11 cellular contexts compared by ENCODE assay signal in genomic region chr1:149606056-149606714, GRCh38. TPM values are rescaled to one million over a fixed set of nuclear protein-coding genes. Genes with fewer than 3 reads are reported as not detected.
DNase-seq lines count a peak whose midpoint lies in the region; ATAC-seq and TF ChIP-seq lines count a peak whose summit lies in the region.
"Not testable (repeated sequence)": the region's sequence is repeated elsewhere in the genome, so short reads cannot be mapped to it uniquely, and the experiment has no call there.
"Had no signal": no experiment of that assay in that cellular context is flagged by ENCODE, and none has a peak within 500 bp of the region (broad histone marks: within the 10 kb centered on the region; RNA-seq: fewer than 3 reads in every experiment).

No MANE protein-coding gene starts in this region.

- H3K4me2 ChIP-seq in hepatocyte, result peak overlapping the region; percentile 80

- DNase-seq in CD4-positive, alpha-beta memory T cell, result peak; percentile 35 to 52 (median 43)
- peak; percentile 7 for DNase-seq in activated T-helper 1 cell treated with anti-CD3 and anti-CD28 coated beads, Interleukin-12 subunit alpha, Interleukin-12 subunit beta, Interleukin-2, Interleukin-4 antibody, amounts not matched to agents 30 ng/mL and 10 ng/mL and 1 ng/mL, durations not matched to agents 14 hours and 24 hours and 36 hours (ENCODE audit: low spot score)
- peak in 1 of 2 donors; percentile 10 for DNase-seq in central memory CD8-positive, alpha-beta T cell (ENCODE audit: low spot score in 2 of 2)
- peak; percentile 2 for DNase-seq in hepatocyte (ENCODE audit: low spot score)
- DNase-seq in nephron progenitor cell, result not testable (repeated sequence)
- peak; percentile 9 for DNase-seq in stimulated activated naive CD8-positive, alpha-beta T cell treated with anti-CD3 and anti-CD28 coated beads, Interleukin-15, Interleukin-2, amounts not matched to agents 100 U/mL and 50 U/mL, for 24 hours

- peak overlapping the region; percentile 93 to 98 (median 96) for H3K27ac Mint-ChIP-seq in CD4-positive, alpha-beta memory T cell
- H3K27ac Mint-ChIP-seq in T-helper 1 cell treated with Interleukin-12 subunit alpha and Interleukin-12 subunit beta and Interleukin-4 antibody, amounts not matched to agents 30 μg/mL and 1 μg/mL, for 36 hours, result peak overlapping the region; percentile 91
- H3K27ac Mint-ChIP-seq in activated T-helper 1 cell treated with anti-CD3 and anti-CD28 coated beads, Interleukin-12 subunit alpha, Interleukin-12 subunit beta, Interleukin-2, Interleukin-4 antibody, amounts not matched to agents 30 ng/mL and 10 ng/mL and 1 ng/mL, durations not matched to agents 14 hours and 24 hours and 36 hours, result peak overlapping the region; percentile 86
- peak overlapping the region; percentile 81 for H3K27ac Mint-ChIP-seq in central memory CD8-positive, alpha-beta T cell (ENCODE audit: low read depth)
- H3K27ac Mint-ChIP-seq in nephron progenitor cell, result not testable (repeated sequence)

- peak overlapping the region; percentile 88 to 95 (median 90) for H3K4me3 Mint-ChIP-seq in CD4-positive, alpha-beta memory T cell
- H3K4me3 Mint-ChIP-seq in T-helper 1 cell treated with Interleukin-12 subunit alpha and Interleukin-12 subunit beta and Interleukin-4 antibody, amounts not matched to agents 30 μg/mL and 1 μg/mL, for 36 hours, result peak overlapping the region; percentile 87
- peak overlapping the region; percentile 85 for H3K4me3 Mint-ChIP-seq in activated T-helper 1 cell treated with anti-CD3 and anti-CD28 coated beads, Interleukin-12 subunit alpha, Interleukin-12 subunit beta, Interleukin-2, Interleukin-4 antibody, amounts not matched to agents 30 ng/mL and 10 ng/mL and 1 ng/mL, durations not matched to agents 14 hours and 24 hours and 36 hours
- peak overlapping the region; percentile 85 for H3K4me3 Mint-ChIP-seq in central memory CD8-positive, alpha-beta T cell
- peak overlapping the region; percentile 75 for H3K4me3 Mint-ChIP-seq in nephron progenitor cell

- H3K4me1 ChIP-seq in CD4-positive, alpha-beta memory T cell (ENCODE audit: insufficient read depth, low read length); HUES6 (ENCODE audit: control insufficient read depth, insufficient read depth, low read length); hepatocyte (ENCODE audit: insufficient read depth): not testable (repeated sequence)

- H2AFZ ChIP-seq in hepatocyte, result peak overlapping the region; percentile 78

- peak overlapping the region in 1 of 2 donors; percentile 54 for H3K4me3 ChIP-seq in CD4-positive, alpha-beta memory T cell (ENCODE audit: low read length in 2 of 2)
- H3K4me3 ChIP-seq in HUES6 (ENCODE audit: low read depth, low read length) (peak overlapping the region; percentile 44), hepatocyte (peak overlapping the region; percentile 23)

- intact Hi-C loops in CD4-positive, alpha-beta memory T cell (cut with micrococcal nuclease); activated T-helper 1 cell treated with anti-CD3 and anti-CD28 coated beads, Interleukin-12 subunit alpha, Interleukin-12 subunit beta, Interleukin-2, Interleukin-4 antibody, amounts not matched to agents 30 ng/mL and 10 ng/mL and 1 ng/mL, durations not matched to agents 14 hours and 24 hours and 36 hours (cut with micrococcal nuclease): not testable (repeated sequence)

- 18% methylated on average over 13 of the region's 14 CpGs for WGBS in hepatocyte (ENCODE audit: low lambda C conversion rate, missing lambda C conversion rate)

- not testable (repeated sequence) for H3K36me3 ChIP-seq in CD4-positive, alpha-beta memory T cell (ENCODE audit: insufficient read depth, low read length); HUES6 (ENCODE audit: control insufficient read depth, insufficient read depth, low read length); hepatocyte (replicated peaks; ENCODE audit: insufficient read depth, low read depth)

- H3K9ac ChIP-seq in HUES6 (ENCODE audit: low read length), result not testable (repeated sequence)

- peak overlapping the region; percentile 61 for H3K27ac ChIP-seq in CD4-positive, alpha-beta memory T cell (ENCODE audit: low read depth, low read length)
- H3K27ac ChIP-seq in HUES6 (ENCODE audit: low read depth, low read length), result not testable (repeated sequence)
- H3K27ac ChIP-seq in hepatocyte, result peak overlapping the region; percentile 80

- H3K36me3 Mint-ChIP-seq in CD4-positive, alpha-beta memory T cell; T-helper 1 cell treated with Interleukin-12 subunit alpha and Interleukin-12 subunit beta and Interleukin-4 antibody, amounts not matched to agents 30 μg/mL and 1 μg/mL, for 36 hours (ENCODE audit: low read depth); activated T-helper 1 cell treated with anti-CD3 and anti-CD28 coated beads, Interleukin-12 subunit alpha, Interleukin-12 subunit beta, Interleukin-2, Interleukin-4 antibody, amounts not matched to agents 30 ng/mL and 10 ng/mL and 1 ng/mL, durations not matched to agents 14 hours and 24 hours and 36 hours (ENCODE audit: low read depth); central memory CD8-positive, alpha-beta T cell (ENCODE audit: insufficient read depth); nephron progenitor cell (ENCODE audit: low read depth): not testable (repeated sequence)

- not testable (repeated sequence) for H3K27me3 Mint-ChIP-seq in CD4-positive, alpha-beta memory T cell; T-helper 1 cell treated with Interleukin-12 subunit alpha and Interleukin-12 subunit beta and Interleukin-4 antibody, amounts not matched to agents 30 μg/mL and 1 μg/mL, for 36 hours (ENCODE audit: low read depth); activated T-helper 1 cell treated with anti-CD3 and anti-CD28 coated beads, Interleukin-12 subunit alpha, Interleukin-12 subunit beta, Interleukin-2, Interleukin-4 antibody, amounts not matched to agents 30 ng/mL and 10 ng/mL and 1 ng/mL, durations not matched to agents 14 hours and 24 hours and 36 hours (ENCODE audit: insufficient read depth); central memory CD8-positive, alpha-beta T cell; nephron progenitor cell (ENCODE audit: low read depth, poor library complexity)

- H3K9me3 Mint-ChIP-seq in CD4-positive, alpha-beta memory T cell; T-helper 1 cell treated with Interleukin-12 subunit alpha and Interleukin-12 subunit beta and Interleukin-4 antibody, amounts not matched to agents 30 μg/mL and 1 μg/mL, for 36 hours; activated T-helper 1 cell treated with anti-CD3 and anti-CD28 coated beads, Interleukin-12 subunit alpha, Interleukin-12 subunit beta, Interleukin-2, Interleukin-4 antibody, amounts not matched to agents 30 ng/mL and 10 ng/mL and 1 ng/mL, durations not matched to agents 14 hours and 24 hours and 36 hours; central memory CD8-positive, alpha-beta T cell; nephron progenitor cell: not testable (repeated sequence)

- POLR2A ChIA-PET in CD4-positive, alpha-beta memory T cell (lab: Charles Lee; ENCODE audit: partially characterized antibody), result not testable (repeated sequence)

- not testable (repeated sequence) for H3K4me1 Mint-ChIP-seq in CD4-positive, alpha-beta memory T cell; T-helper 1 cell treated with Interleukin-12 subunit alpha and Interleukin-12 subunit beta and Interleukin-4 antibody, amounts not matched to agents 30 μg/mL and 1 μg/mL, for 36 hours (ENCODE audit: low read depth); activated T-helper 1 cell treated with anti-CD3 and anti-CD28 coated beads, Interleukin-12 subunit alpha, Interleukin-12 subunit beta, Interleukin-2, Interleukin-4 antibody, amounts not matched to agents 30 ng/mL and 10 ng/mL and 1 ng/mL, durations not matched to agents 14 hours and 24 hours and 36 hours (ENCODE audit: low read depth); central memory CD8-positive, alpha-beta T cell; nephron progenitor cell

- not testable (repeated sequence) for TF ChIP-seq CTCF in hepatocyte (IDR thresholded peaks at IDR 0.05; ENCODE audit: poor library complexity); nephron progenitor cell (IDR thresholded peaks at IDR 0.05)

- CTCF ChIA-PET in CD4-positive, alpha-beta memory T cell (lab: Charles Lee; ENCODE audit: partially characterized antibody), result not testable (repeated sequence)

- not testable (repeated sequence) for H3K9me2 ChIP-seq in hepatocyte (replicated peaks; ENCODE audit: insufficient read depth)

- H3K27me3 ChIP-seq in CD4-positive, alpha-beta memory T cell (ENCODE audit: insufficient read depth, low read length); HUES6 (ENCODE audit: control insufficient read depth, insufficient read depth, low read length); hepatocyte: not testable (repeated sequence)

- H4K20me1 ChIP-seq in hepatocyte (ENCODE audit: insufficient read depth, poor library complexity, severe bottlenecking), result not testable (repeated sequence)

- not testable (repeated sequence) for ATAC-seq in central memory CD8-positive, alpha-beta T cell (replicated peaks; ENCODE audit: extremely low read depth, poor library complexity, severe bottlenecking); stimulated activated naive CD8-positive, alpha-beta T cell treated with anti-CD3 and anti-CD28 coated beads, Interleukin-15, Interleukin-2, amounts not matched to agents 100 U/mL and 50 U/mL, for 24 hours

- not testable (repeated sequence) for H3K9me3 ChIP-seq in CD4-positive, alpha-beta memory T cell (ENCODE audit: control insufficient read depth in 1 of 2, low read length in 2 of 2); HUES6 (ENCODE audit: control insufficient read depth, insufficient read depth, low read depth, low read length); hepatocyte (ENCODE audit: low read depth)

- not testable (repeated sequence) for H3K79me2 ChIP-seq in hepatocyte

RNA-seq across cellular contexts. Expression of gene PPIAL4C, which starts 22.5 kb away (rescaled TPM):
- 1 to 10 TPM in 1 of 2 experiments, not detected in 1; 3.4 TPM for total RNA-seq in CD4-positive, alpha-beta memory T cell
- under 1 TPM in 1 of 2 donors, not detected in 1; 0.68 TPM for polyA plus RNA-seq in CD4-positive, alpha-beta memory T cell
- total RNA-seq in activated T-helper 1 cell treated with anti-CD3 and anti-CD28 coated beads, Interleukin-12 subunit alpha, Interleukin-12 subunit beta, Interleukin-2, Interleukin-4 antibody, amounts not matched to agents 30 ng/mL and 10 ng/mL and 1 ng/mL, durations not matched to agents 14 hours and 24 hours and 36 hours, result not detected in 2 replicates
- not detected in 2 replicates for total RNA-seq in hepatocyte
- not detected in 2 replicates for polyA plus RNA-seq in hepatocyte
- total RNA-seq: frontal cortex, GM23248, HepG2 had no signal
- polyA plus RNA-seq: GM23248, HepG2 had no signal
